In the genomic region with DNA sequence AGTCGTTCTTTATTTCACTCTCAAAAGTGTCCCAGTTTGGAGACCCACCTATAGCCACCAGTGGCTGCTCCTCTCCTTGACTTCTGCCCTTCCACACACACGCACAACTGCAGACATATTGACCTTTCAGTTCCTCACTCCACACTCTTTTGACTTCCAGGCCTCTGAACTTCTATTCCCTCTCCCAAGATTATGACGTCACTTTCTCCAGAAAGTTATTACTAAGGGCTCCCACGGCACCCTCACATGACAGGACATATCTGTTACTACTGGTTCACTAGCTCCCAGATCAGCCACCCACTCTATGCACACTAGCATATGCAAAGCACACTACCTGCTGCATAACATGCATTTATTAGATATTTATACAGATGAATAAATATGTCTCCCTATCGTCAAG, we compare ENCODE assay signal across 1 cellular context.
TF ChIP-seq lines count a peak whose summit lies in the region.

No MANE protein-coding gene starts in this region.

TF ChIP-seq in HEK293, 187 proteins besides CTCF, POLR2A, EP300 and RAD21 (continued from another document):
- no peak for TF ChIP-seq ZSCAN5A (tag by site-specific recombination; IDR thresholded peaks at IDR 0.05)
- TF ChIP-seq, protein P1, sequence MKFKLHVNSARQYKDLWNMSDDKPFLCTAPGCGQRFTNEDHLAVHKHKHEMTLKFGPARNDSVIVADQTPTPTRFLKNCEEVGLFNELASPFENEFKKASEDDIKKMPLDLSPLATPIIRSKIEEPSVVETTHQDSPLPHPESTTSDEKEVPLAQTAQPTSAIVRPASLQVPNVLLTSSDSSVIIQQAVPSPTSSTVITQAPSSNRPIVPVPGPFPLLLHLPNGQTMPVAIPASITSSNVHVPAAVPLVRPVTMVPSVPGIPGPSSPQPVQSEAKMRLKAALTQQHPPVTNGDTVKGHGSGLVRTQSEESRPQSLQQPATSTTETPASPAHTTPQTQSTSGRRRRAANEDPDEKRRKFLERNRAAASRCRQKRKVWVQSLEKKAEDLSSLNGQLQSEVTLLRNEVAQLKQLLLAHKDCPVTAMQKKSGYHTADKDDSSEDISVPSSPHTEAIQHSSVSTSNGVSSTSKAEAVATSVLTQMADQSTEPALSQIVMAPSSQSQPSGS (tag by site-specific recombination; IDR thresholded peaks at IDR 0.05; ENCODE audit: low read depth) = peak; percentile 86
